Comparison of ENCODE assay signal across 1 cellular context in the genomic region with DNA sequence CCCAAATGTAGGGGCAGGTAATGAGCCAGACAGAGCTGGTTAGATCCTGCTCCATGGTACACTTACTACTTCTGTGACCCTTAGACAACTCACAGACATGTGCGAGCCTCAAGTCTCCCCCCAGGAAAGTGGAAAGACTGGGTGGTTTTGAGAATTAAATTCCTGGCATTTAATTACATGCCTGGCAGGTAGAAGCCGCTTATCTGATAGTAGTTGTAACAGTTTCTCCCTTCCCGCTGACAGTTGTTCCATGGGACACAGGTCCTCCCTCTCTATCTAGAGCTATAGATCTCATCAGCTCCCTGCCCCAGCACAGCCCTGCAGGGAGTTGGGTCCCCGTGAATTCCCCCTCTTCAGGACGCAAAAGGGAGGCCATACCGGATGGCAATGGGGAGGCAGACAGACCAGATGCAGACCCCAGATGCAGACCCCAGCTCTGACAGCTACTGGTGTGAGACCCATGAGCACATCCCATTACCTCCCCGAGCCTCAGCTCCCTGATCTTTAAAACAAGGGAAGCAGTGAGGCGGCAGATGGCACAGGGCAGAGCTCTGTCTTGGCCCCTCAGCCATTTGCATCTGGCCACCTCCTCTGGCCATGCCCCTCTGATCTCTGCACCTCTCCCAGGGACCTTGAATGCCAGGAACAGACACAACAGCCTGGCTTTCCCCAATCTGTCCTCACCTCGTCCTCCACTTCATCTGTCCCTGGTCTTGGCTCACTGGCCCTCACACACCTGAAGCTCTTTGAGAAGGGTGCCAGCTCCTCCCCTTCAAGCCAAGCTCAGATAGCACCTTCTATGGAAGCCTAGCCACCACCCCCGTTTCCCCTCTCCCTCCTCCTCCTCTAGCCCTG.
TF ChIP-seq lines count a peak whose summit lies in the region.

No MANE protein-coding gene starts in this region.

TF ChIP-seq in SK-N-SH, 30 proteins besides CTCF, POLR2A, EP300 and RAD21 (continued from another document):
- TF ChIP-seq, protein P1, sequence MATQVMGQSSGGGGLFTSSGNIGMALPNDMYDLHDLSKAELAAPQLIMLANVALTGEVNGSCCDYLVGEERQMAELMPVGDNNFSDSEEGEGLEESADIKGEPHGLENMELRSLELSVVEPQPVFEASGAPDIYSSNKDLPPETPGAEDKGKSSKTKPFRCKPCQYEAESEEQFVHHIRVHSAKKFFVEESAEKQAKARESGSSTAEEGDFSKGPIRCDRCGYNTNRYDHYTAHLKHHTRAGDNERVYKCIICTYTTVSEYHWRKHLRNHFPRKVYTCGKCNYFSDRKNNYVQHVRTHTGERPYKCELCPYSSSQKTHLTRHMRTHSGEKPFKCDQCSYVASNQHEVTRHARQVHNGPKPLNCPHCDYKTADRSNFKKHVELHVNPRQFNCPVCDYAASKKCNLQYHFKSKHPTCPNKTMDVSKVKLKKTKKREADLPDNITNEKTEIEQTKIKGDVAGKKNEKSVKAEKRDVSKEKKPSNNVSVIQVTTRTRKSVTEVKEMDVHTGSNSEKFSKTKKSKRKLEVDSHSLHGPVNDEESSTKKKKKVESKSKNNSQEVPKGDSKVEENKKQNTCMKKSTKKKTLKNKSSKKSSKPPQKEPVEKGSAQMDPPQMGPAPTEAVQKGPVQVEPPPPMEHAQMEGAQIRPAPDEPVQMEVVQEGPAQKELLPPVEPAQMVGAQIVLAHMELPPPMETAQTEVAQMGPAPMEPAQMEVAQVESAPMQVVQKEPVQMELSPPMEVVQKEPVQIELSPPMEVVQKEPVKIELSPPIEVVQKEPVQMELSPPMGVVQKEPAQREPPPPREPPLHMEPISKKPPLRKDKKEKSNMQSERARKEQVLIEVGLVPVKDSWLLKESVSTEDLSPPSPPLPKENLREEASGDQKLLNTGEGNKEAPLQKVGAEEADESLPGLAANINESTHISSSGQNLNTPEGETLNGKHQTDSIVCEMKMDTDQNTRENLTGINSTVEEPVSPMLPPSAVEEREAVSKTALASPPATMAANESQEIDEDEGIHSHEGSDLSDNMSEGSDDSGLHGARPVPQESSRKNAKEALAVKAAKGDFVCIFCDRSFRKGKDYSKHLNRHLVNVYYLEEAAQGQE (IDR thresholded peaks at IDR 0.05; ENCODE audit: low read depth, low read length), result no peak
TF ChIP-seq in SK-N-SH: peak in this region for 0.
